ENCODE assay signal across 8 cellular contexts in genomic region chr5:176034407-176035200, GRCh38.
DNase-seq lines count a peak whose midpoint lies in the region; ATAC-seq and TF ChIP-seq lines count a peak whose summit lies in the region.
"Not testable (repeated sequence)": the region's sequence is repeated elsewhere in the genome, so short reads cannot be mapped to it uniquely, and the experiment has no call there.

No MANE protein-coding gene starts in this region.

- H3K4me3 ChIP-seq in Panc1 (ENCODE audit: low read depth in 2 of 2, low read length in 2 of 2); choroid plexus epithelial cell (ENCODE audit: low read depth, low read length); hepatocyte; transverse colon: not testable (repeated sequence)

- H3K4me3 Mint-ChIP-seq in CD4-positive, alpha-beta T cell = peak overlapping the region; percentile 58
- H3K4me3 Mint-ChIP-seq in activated CD4-positive, alpha-beta memory T cell treated with anti-CD3 and anti-CD28 coated beads, Interleukin-2, amount 10 ng/mL, durations not matched to agents 7 days and 5 days = peak overlapping the region; percentile 13
- H3K4me3 Mint-ChIP-seq in activated naive CD4-positive, alpha-beta T cell treated with anti-CD3 and anti-CD28 coated beads for 36 hours = peak overlapping the region; percentile 34
- not testable (repeated sequence) for H3K4me3 Mint-ChIP-seq in natural killer cell treated with Interleukin-12 subunit alpha and Interleukin-12 subunit beta and Interleukin-15 and Interleukin-18, amount 100 ng/mL, for 72 hours

- H3K4me1 Mint-ChIP-seq in CD4-positive, alpha-beta T cell (ENCODE audit: low read depth) = peaks cover 26% of the 10 kb centered on the region
- peaks cover 24% of the 10 kb centered on the region for H3K4me1 Mint-ChIP-seq in activated CD4-positive, alpha-beta memory T cell treated with anti-CD3 and anti-CD28 coated beads, Interleukin-2, amount 10 ng/mL, durations not matched to agents 7 days and 5 days
- peaks cover 38% of the 10 kb centered on the region for H3K4me1 Mint-ChIP-seq in activated naive CD4-positive, alpha-beta T cell treated with anti-CD3 and anti-CD28 coated beads for 36 hours (ENCODE audit: low read depth)
- H3K4me1 Mint-ChIP-seq in natural killer cell treated with Interleukin-12 subunit alpha and Interleukin-12 subunit beta and Interleukin-15 and Interleukin-18, amount 100 ng/mL, for 72 hours (ENCODE audit: low read depth in 2 of 2) = not testable (repeated sequence)

- H2AFZ ChIP-seq in hepatocyte = not testable (repeated sequence)

- POLR2A ChIA-PET in CD4-positive, alpha-beta T cell (lab: Charles Lee); Panc1 (lab: Charles Lee); activated CD4-positive, alpha-beta memory T cell treated with anti-CD3 and anti-CD28 coated beads, Interleukin-2, amount 10 ng/mL, durations not matched to agents 7 days and 5 days (lab: Charles Lee): not testable (repeated sequence)

- H3K9me2 ChIP-seq in hepatocyte (replicated peaks; ENCODE audit: insufficient read depth) = not testable (repeated sequence)

- in situ Hi-C loops in Panc1 (cut with HindIII; ENCODE audit: low pct_unique_long_range_greater_than_20kb, low sequenced_read_pairs); transverse colon (cut with MboI; ENCODE audit: low pct_ligation_motif_present in 1 of 4, low pct_unique_long_range_greater_than_20kb in 1 of 4, low sequenced_read_pairs in 3 of 4): not testable (repeated sequence)

- CTCF ChIA-PET in CD4-positive, alpha-beta T cell (lab: Charles Lee); Panc1 (lab: Charles Lee); activated CD4-positive, alpha-beta memory T cell treated with anti-CD3 and anti-CD28 coated beads, Interleukin-2, amount 10 ng/mL, durations not matched to agents 7 days and 5 days (lab: Charles Lee); activated naive CD4-positive, alpha-beta T cell treated with anti-CD3 and anti-CD28 coated beads for 36 hours (lab: Charles Lee): not testable (repeated sequence)

- not testable (repeated sequence) for TF ChIP-seq POLR2A in transverse colon (IDR thresholded peaks at IDR 0.05)

- not testable (repeated sequence) for TF ChIP-seq EP300 in transverse colon (IDR thresholded peaks at IDR 0.05; ENCODE audit: low read depth)

- H3K4me2 ChIP-seq in hepatocyte = not testable (repeated sequence)

- not testable (repeated sequence) for H3K27me3 Mint-ChIP-seq in CD4-positive, alpha-beta T cell; activated CD4-positive, alpha-beta memory T cell treated with anti-CD3 and anti-CD28 coated beads, Interleukin-2, amount 10 ng/mL, durations not matched to agents 7 days and 5 days; activated naive CD4-positive, alpha-beta T cell treated with anti-CD3 and anti-CD28 coated beads for 36 hours (ENCODE audit: low read depth)
- peaks cover 4 to 25% of the 10 kb centered on the region in 2 donors for H3K27me3 Mint-ChIP-seq in natural killer cell treated with Interleukin-12 subunit alpha and Interleukin-12 subunit beta and Interleukin-15 and Interleukin-18, amount 100 ng/mL, for 72 hours

- peak overlapping the region; percentile 46 for H3K27ac ChIP-seq in CD4-positive, alpha-beta T cell (ENCODE audit: low read depth, low read length)
- H3K27ac ChIP-seq in Panc1 (ENCODE audit: low read length); hepatocyte; transverse colon: not testable (repeated sequence)

- not testable (repeated sequence) for H3K9me3 ChIP-seq in CD4-positive, alpha-beta T cell (ENCODE audit: control insufficient read depth, low read length); Panc1 (ENCODE audit: control insufficient read depth, insufficient read depth, low read depth, low read length); hepatocyte (ENCODE audit: low read depth); transverse colon

- peak; percentile 54 for ATAC-seq in CD4-positive, alpha-beta T cell (ENCODE audit: poor library complexity)
- peak; percentile 70 for ATAC-seq in Panc1
- ATAC-seq in natural killer cell treated with Interleukin-12 subunit alpha and Interleukin-12 subunit beta and Interleukin-15 and Interleukin-18, amount 100 ng/mL, for 72 hours = peak; percentile 21 to 41

- BruUV-seq in Panc1 (replicated peaks; lab: Mats Ljungman, UMichigan) = not testable (repeated sequence)

- peak overlapping the region; percentile 71 for H3K27ac Mint-ChIP-seq in CD4-positive, alpha-beta T cell
- H3K27ac Mint-ChIP-seq in activated CD4-positive, alpha-beta memory T cell treated with anti-CD3 and anti-CD28 coated beads, Interleukin-2, amount 10 ng/mL, durations not matched to agents 7 days and 5 days = peak overlapping the region; percentile 29
- H3K27ac Mint-ChIP-seq in activated naive CD4-positive, alpha-beta T cell treated with anti-CD3 and anti-CD28 coated beads for 36 hours = peak overlapping the region; percentile 79
- H3K27ac Mint-ChIP-seq in natural killer cell treated with Interleukin-12 subunit alpha and Interleukin-12 subunit beta and Interleukin-15 and Interleukin-18, amount 100 ng/mL, for 72 hours = not testable (repeated sequence)

- not testable (repeated sequence) for H3K4me1 ChIP-seq in Panc1 (ENCODE audit: control insufficient read depth, insufficient read depth, low read length); hepatocyte (ENCODE audit: insufficient read depth); transverse colon

- not testable (repeated sequence) for H3K36me3 ChIP-seq in Panc1 (ENCODE audit: control insufficient read depth, insufficient read depth, low read length); hepatocyte (replicated peaks; ENCODE audit: insufficient read depth, low read depth); transverse colon

- H3K9me3 Mint-ChIP-seq in CD4-positive, alpha-beta T cell; activated CD4-positive, alpha-beta memory T cell treated with anti-CD3 and anti-CD28 coated beads, Interleukin-2, amount 10 ng/mL, durations not matched to agents 7 days and 5 days; activated naive CD4-positive, alpha-beta T cell treated with anti-CD3 and anti-CD28 coated beads for 36 hours; natural killer cell treated with Interleukin-12 subunit alpha and Interleukin-12 subunit beta and Interleukin-15 and Interleukin-18, amount 100 ng/mL, for 72 hours: not testable (repeated sequence)

- H4K20me1 ChIP-seq in hepatocyte (ENCODE audit: insufficient read depth, poor library complexity, severe bottlenecking) = not testable (repeated sequence)

- WGBS in hepatocyte (ENCODE audit: low lambda C conversion rate, missing lambda C conversion rate) = 89% methylated on average over 8 of the region's 15 CpGs
- WGBS in transverse colon (ENCODE audit: low coverage in 1 of 2), 2 donors = 87% methylated on average over 5 of the region's 15 CpGs; no CpG with 5 or more reads in 1 of the 2 donors

- not testable (repeated sequence) for TF ChIP-seq CTCF in CD4-positive, alpha-beta T cell (IDR thresholded peaks at IDR 0.05); Panc1 (IDR thresholded peaks at IDR 0.05); transverse colon (IDR thresholded peaks at IDR 0.05)
- TF ChIP-seq CTCF in choroid plexus epithelial cell (conservative IDR thresholded peaks at IDR 0.05; ENCODE audit: low read depth, low read length) = peak; percentile 4
- TF ChIP-seq CTCF in hepatocyte (IDR thresholded peaks at IDR 0.05; ENCODE audit: poor library complexity) = peak; percentile 5

- not testable (repeated sequence) for H3K79me2 ChIP-seq in hepatocyte

- peak in 1 of 10 experiments; percentile 16 for DNase-seq in CD4-positive, alpha-beta T cell
- not testable (repeated sequence) for DNase-seq in Panc1 (ENCODE audit: low read depth, low spot score); choroid plexus epithelial cell (ENCODE audit: low read depth); hepatocyte (ENCODE audit: low spot score); natural killer cell treated with Interleukin-12 subunit alpha and Interleukin-12 subunit beta and Interleukin-15 and Interleukin-18, amount 100 ng/mL, for 72 hours (ENCODE audit: low spot score)
- peak; percentile 51 for DNase-seq in activated CD4-positive, alpha-beta memory T cell treated with anti-CD3 and anti-CD28 coated beads, Interleukin-2, amount 10 ng/mL, durations not matched to agents 7 days and 5 days
- peak; percentile 63 for DNase-seq in activated naive CD4-positive, alpha-beta T cell treated with anti-CD3 and anti-CD28 coated beads for 36 hours
- peak; percentile 25 for DNase-seq in transverse colon

- H3K27me3 ChIP-seq in CD4-positive, alpha-beta T cell (ENCODE audit: control insufficient read depth, insufficient read depth, low read length); Panc1 (ENCODE audit: control insufficient read depth, insufficient read depth, low read length); hepatocyte; transverse colon: not testable (repeated sequence)

- intact Hi-C loops in CD4-positive, alpha-beta T cell (cut with DNase I, micrococcal nuclease); Panc1 (cut with micrococcal nuclease; ENCODE audit: unreplicated experiment); activated naive CD4-positive, alpha-beta T cell treated with anti-CD3 and anti-CD28 coated beads for 36 hours (cut with micrococcal nuclease); transverse colon (cut with DNase I; ENCODE audit: low total_unique reads): not testable (repeated sequence)

- H3K36me3 Mint-ChIP-seq in CD4-positive, alpha-beta T cell (ENCODE audit: low read depth); activated CD4-positive, alpha-beta memory T cell treated with anti-CD3 and anti-CD28 coated beads, Interleukin-2, amount 10 ng/mL, durations not matched to agents 7 days and 5 days (ENCODE audit: low read depth); activated naive CD4-positive, alpha-beta T cell treated with anti-CD3 and anti-CD28 coated beads for 36 hours (ENCODE audit: low read depth); natural killer cell treated with Interleukin-12 subunit alpha and Interleukin-12 subunit beta and Interleukin-15 and Interleukin-18, amount 100 ng/mL, for 72 hours: not testable (repeated sequence)
